Comparison of ENCODE assay signal across 20 cellular contexts in genomic region chr4:145895056-145895455, GRCh38. TPM values are rescaled to one million over a fixed set of nuclear protein-coding genes. Genes with fewer than 3 reads are reported as not detected.
DNase-seq lines count a peak whose midpoint lies in the region; ATAC-seq lines count a peak whose summit lies in the region.
"Had no signal": no experiment of that assay in that cellular context is flagged by ENCODE, and none has a peak within 500 bp of the region (broad histone marks: within the 10 kb centered on the region; RNA-seq: fewer than 3 reads in every experiment).

No MANE protein-coding gene starts in this region.

- H3K4me2 ChIP-seq in Karpas-422 (ENCODE audit: low read depth, low read length, poor library complexity, severe bottlenecking), result no peak overlapping the region

- CTCF ChIA-PET in activated naive CD4-positive, alpha-beta T cell treated with anti-CD3 and anti-CD28 coated beads for 36 hours (lab: Charles Lee), result interaction anchor here (0.8 to 1.3 kb wide), 2 partner anchors 12 to 28 kb away, joined by 3 read pairs; no protein-coding TSS in a partner anchor

- peaks cover 18% of the 10 kb centered on the region for H3K36me3 Mint-ChIP-seq in activated naive CD4-positive, alpha-beta T cell treated with anti-CD3 and anti-CD28 coated beads, Interleukin-2, amount 50 U/mL, for 24 hours
- peaks cover 14% of the 10 kb centered on the region for H3K36me3 Mint-ChIP-seq in activated naive CD4-positive, alpha-beta T cell treated with anti-CD3 and anti-CD28 coated beads for 36 hours (ENCODE audit: low read depth)
- peaks cover 42% of the 10 kb centered on the region for H3K36me3 Mint-ChIP-seq in activated naive CD8-positive, alpha-beta T cell treated with anti-CD3 and anti-CD28 coated beads for 36 hours
- H3K36me3 Mint-ChIP-seq in naive thymus-derived CD8-positive, alpha-beta T cell, result peaks cover 0 to 40% (median 17%) of the 10 kb centered on the region in 3 donors

- H3K27ac Mint-ChIP-seq in activated naive CD4-positive, alpha-beta T cell treated with anti-CD3 and anti-CD28 coated beads, Interleukin-2, amount 50 U/mL, for 24 hours, result peak overlapping the region; percentile 20
- no peak overlapping the region for H3K27ac Mint-ChIP-seq in activated naive CD4-positive, alpha-beta T cell treated with anti-CD3 and anti-CD28 coated beads for 36 hours
- peak overlapping the region; percentile 38 for H3K27ac Mint-ChIP-seq in activated naive CD8-positive, alpha-beta T cell treated with anti-CD3 and anti-CD28 coated beads for 36 hours
- H3K27ac Mint-ChIP-seq in naive thymus-derived CD8-positive, alpha-beta T cell, result peak overlapping the region in 5 of 10 donors; percentile 0 to 61 (median 41)
- H3K27ac Mint-ChIP-seq: B cell; CD4-positive, alpha-beta memory T cell had no signal

- no peak for ATAC-seq in naive thymus-derived CD8-positive, alpha-beta T cell
- ATAC-seq: Right ventricle myocardium inferior had no signal

- 0 out of 2 replicates have a peak overlapping the region, but pooled peaks have one; percentile 17 for H3K27ac ChIP-seq in Karpas-422 (ENCODE audit: low read length)

- intact Hi-C loops in activated naive CD4-positive, alpha-beta T cell treated with anti-CD3 and anti-CD28 coated beads for 36 hours (cut with micrococcal nuclease), result loop anchor here (2.0 kb wide), 1 partner anchor 40 kb away; no protein-coding TSS in a partner anchor

- H2AFZ ChIP-seq in Karpas-422 (ENCODE audit: low read length), result no peak overlapping the region

- H3K36me3 ChIP-seq in Karpas-422 (ENCODE audit: insufficient read depth, low read length), result peaks cover 48% of the 10 kb centered on the region; the same call in 1 of the 2 replicates
- H3K36me3 ChIP-seq: HAP-1, MG63 had no signal

- peaks cover 55% of the 10 kb centered on the region for H3K4me1 ChIP-seq in Karpas-422 (ENCODE audit: low read length)

- no peaks in the 10 kb centered on the region for H3K9me3 ChIP-seq in Karpas-422 (ENCODE audit: low read length)
- H3K9me3 ChIP-seq: HAP-1, MG63 had no signal

- no peaks in the 10 kb centered on the region for H3K27me3 ChIP-seq in Karpas-422 (ENCODE audit: low read length)
- H3K27me3 ChIP-seq: MG63 had no signal

- no peak overlapping the region for H3K4me3 ChIP-seq in Karpas-422 (ENCODE audit: low read length)
- H3K4me3 ChIP-seq: HAP-1, MG63 had no signal

- no peak for DNase-seq in activated naive CD4-positive, alpha-beta T cell treated with anti-CD3 and anti-CD28 coated beads for 36 hours
- no peak for DNase-seq in Karpas-422
- no peak for DNase-seq in activated naive CD8-positive, alpha-beta T cell treated with anti-CD3 and anti-CD28 coated beads for 36 hours
- no peak for DNase-seq in naive thymus-derived CD8-positive, alpha-beta T cell
- no peak for DNase-seq in KBM-7
- no peak for DNase-seq in mucosa of gallbladder (ENCODE audit: low spot score)
- no peak for DNase-seq in NCI-H345 (lab: John Stamatoyannopoulos, UW)
- DNase-seq: CD4-positive, alpha-beta memory T cell; EL; MG63; NCI-H1048; NCI-H1436 treated with DMSO at 0.1 percent for 48 hours; NCI-H2029 treated with DMSO at 0.1 percent for 48 hours; NCI-H2171 treated with DMSO at 0.1 percent for 48 hours; NCI-H748 treated with DMSO at 0.1 percent for 48 hours; NK-92 treated with Interleukin-12 subunit alpha and Interleukin-12 subunit beta, amount 100 ng/mL, for 24 hours had no signal

- POLR2A ChIA-PET in naive thymus-derived CD8-positive, alpha-beta T cell (lab: Charles Lee), result no interaction called here

- H3K4me3 Mint-ChIP-seq in activated naive CD4-positive, alpha-beta T cell treated with anti-CD3 and anti-CD28 coated beads, Interleukin-2, amount 50 U/mL, for 24 hours, result no peak overlapping the region
- H3K4me3 Mint-ChIP-seq in activated naive CD4-positive, alpha-beta T cell treated with anti-CD3 and anti-CD28 coated beads for 36 hours, result no peak overlapping the region
- H3K4me3 Mint-ChIP-seq in activated naive CD8-positive, alpha-beta T cell treated with anti-CD3 and anti-CD28 coated beads for 36 hours, result no peak overlapping the region
- H3K4me3 Mint-ChIP-seq in naive thymus-derived CD8-positive, alpha-beta T cell, result peak overlapping the region in 8 of 10 donors; percentile 10 to 64 (median 39)
- H3K4me3 Mint-ChIP-seq: B cell had no signal

- H3K9me2 ChIP-seq in Karpas-422 (replicated peaks; ENCODE audit: insufficient read depth, low read length), result no peaks in the 10 kb centered on the region

- peaks cover 100% of the 10 kb centered on the region for H3K79me2 ChIP-seq in Karpas-422 (ENCODE audit: low read length)

- no peak overlapping the region for H3K9ac ChIP-seq in Karpas-422 (ENCODE audit: low read length)

- in situ Hi-C loops in KBM-7 (cut with MboI; ENCODE audit: low pct_unique_long_range_greater_than_20kb, low sequenced_read_pairs), result no loop called here

- no peaks in the 10 kb centered on the region for H3K9me3 Mint-ChIP-seq in activated naive CD4-positive, alpha-beta T cell treated with anti-CD3 and anti-CD28 coated beads, Interleukin-2, amount 50 U/mL, for 24 hours
- H3K9me3 Mint-ChIP-seq in activated naive CD4-positive, alpha-beta T cell treated with anti-CD3 and anti-CD28 coated beads for 36 hours, result no peaks in the 10 kb centered on the region
- no peaks in the 10 kb centered on the region for H3K9me3 Mint-ChIP-seq in activated naive CD8-positive, alpha-beta T cell treated with anti-CD3 and anti-CD28 coated beads for 36 hours
- no peaks in the 10 kb centered on the region for H3K9me3 Mint-ChIP-seq in naive thymus-derived CD8-positive, alpha-beta T cell
- H3K9me3 Mint-ChIP-seq: CD4-positive, alpha-beta memory T cell had no signal

- peaks cover 55% of the 10 kb centered on the region for H3K4me1 Mint-ChIP-seq in activated naive CD4-positive, alpha-beta T cell treated with anti-CD3 and anti-CD28 coated beads, Interleukin-2, amount 50 U/mL, for 24 hours
- H3K4me1 Mint-ChIP-seq in activated naive CD4-positive, alpha-beta T cell treated with anti-CD3 and anti-CD28 coated beads for 36 hours (ENCODE audit: low read depth), result peaks cover 35% of the 10 kb centered on the region
- peaks cover 51% of the 10 kb centered on the region for H3K4me1 Mint-ChIP-seq in activated naive CD8-positive, alpha-beta T cell treated with anti-CD3 and anti-CD28 coated beads for 36 hours
- H3K4me1 Mint-ChIP-seq in naive thymus-derived CD8-positive, alpha-beta T cell, result peaks cover 26 to 60% (median 54%) of the 10 kb centered on the region in 4 donors

- no peaks in the 10 kb centered on the region for H3K27me3 Mint-ChIP-seq in activated naive CD4-positive, alpha-beta T cell treated with anti-CD3 and anti-CD28 coated beads, Interleukin-2, amount 50 U/mL, for 24 hours
- H3K27me3 Mint-ChIP-seq in activated naive CD4-positive, alpha-beta T cell treated with anti-CD3 and anti-CD28 coated beads for 36 hours (ENCODE audit: low read depth), result no peaks in the 10 kb centered on the region
- no peaks in the 10 kb centered on the region for H3K27me3 Mint-ChIP-seq in activated naive CD8-positive, alpha-beta T cell treated with anti-CD3 and anti-CD28 coated beads for 36 hours
- H3K27me3 Mint-ChIP-seq in naive thymus-derived CD8-positive, alpha-beta T cell, result no peaks in the 10 kb centered on the region
- H3K27me3 Mint-ChIP-seq: B cell; CD4-positive, alpha-beta memory T cell had no signal

- no peaks in the 10 kb centered on the region for H4K20me1 ChIP-seq in Karpas-422 (ENCODE audit: insufficient read depth, low read depth, low read length)

RNA-seq across cellular contexts. Expression of gene ZNF827, which starts 43.6 kb away (rescaled TPM):
- total RNA-seq in activated naive CD4-positive, alpha-beta T cell treated with anti-CD3 and anti-CD28 coated beads for 36 hours, result 10 to 100 TPM; 15.6 to 17.5 TPM
- 44.6 and 70.4 TPM in 2 replicates for total RNA-seq in Karpas-422 (2014; rRNA removed; shearing (Covaris generic); ENCODE audit: low replicate concordance)
- 10 to 100 TPM; 22.8 to 23.0 TPM for total RNA-seq in activated naive CD8-positive, alpha-beta T cell treated with anti-CD3 and anti-CD28 coated beads for 36 hours
- 10 to 100 TPM; 39.8 to 41.4 TPM for total RNA-seq in naive thymus-derived CD8-positive, alpha-beta T cell
- polyA plus RNA-seq in naive thymus-derived CD8-positive, alpha-beta T cell, result 1 to 10 TPM; 3.7 to 9.0 (median 7.1) TPM
- 20.3 TPM for total RNA-seq in mucosa of gallbladder

Comparison
In these comparisons a context has a peak if more than half of its experiments do, and no peak if none do; other contexts are left out.
1. H3K4me3 Mint-ChIP-seq: peak in naive thymus-derived CD8-positive, alpha-beta T cell (8 of 10); none in activated naive CD4-positive, alpha-beta T cell treated with anti-CD3 and anti-CD28 coated beads, Interleukin-2, amount 50 U/mL, for 24 hours (single experiment), activated naive CD4-positive, alpha-beta T cell treated with anti-CD3 and anti-CD28 coated beads for 36 hours (single experiment) and activated naive CD8-positive, alpha-beta T cell treated with anti-CD3 and anti-CD28 coated beads for 36 hours (single experiment).